11 cellular contexts compared by ENCODE assay signal in the genomic region with DNA sequence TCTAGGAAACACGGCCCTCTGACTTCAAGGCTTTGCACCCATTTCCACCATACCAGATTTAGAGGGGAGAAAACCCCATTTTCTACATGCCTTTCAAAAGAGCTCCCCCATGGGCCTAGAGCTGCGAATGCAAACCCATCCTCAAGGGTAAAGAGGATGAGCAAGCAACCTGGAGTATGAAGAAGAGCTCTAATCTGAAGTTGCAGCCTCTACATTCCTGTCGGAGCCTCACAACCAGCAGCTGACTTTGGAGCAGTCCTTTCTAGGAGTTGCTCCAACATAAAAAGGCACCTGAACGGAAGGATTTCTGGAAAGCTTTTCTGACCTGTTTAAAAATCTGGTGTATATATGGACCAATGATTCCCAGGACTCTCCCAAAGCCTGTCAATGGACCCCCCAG.
DNase-seq lines count a peak whose midpoint lies in the region; ATAC-seq and TF ChIP-seq lines count a peak whose summit lies in the region.
"Had no signal": no experiment of that assay in that cellular context is flagged by ENCODE, and none has a peak within 500 bp of the region (broad histone marks: within the 10 kb centered on the region; RNA-seq: fewer than 3 reads in every experiment).

No MANE protein-coding gene starts in this region.

- H3F3A ChIP-seq in Loucy (ENCODE audit: low read depth) (0 out of 2 replicates have a peak, but pooled peaks cover 4% of the 10 kb centered on the region), neural cell (ENCODE audit: insufficient read depth, low read length, poor library complexity, severe bottlenecking) (no peaks in the 10 kb centered on the region)

- no peak for DNase-seq in T-helper 2 cell treated with Interferon-gamma antibody and Interleukin-4, amounts not matched to agents 5 μg/mL and 100 μg/mL, for 36 hours (ENCODE audit: low spot score)
- DNase-seq in T-helper 2 cell: no peak
- DNase-seq in activated effector memory CD4-positive, alpha-beta T cell treated with anti-CD3 and anti-CD28 coated beads, Interleukin-2, amount 50 U/mL, for 16 hours: no peak
- DNase-seq in stimulated activated naive B cell treated with anti-CD40 and anti-IgM and Interleukin-4, amounts not matched to agents 10 μg/mL and 1 μg/mL and 100 μg/mL, for 72 hours: no peak
- DNase-seq: adrenal gland, OCI-M1 had no signal

- no peak for TF ChIP-seq RAD21 in neural cell (conservative IDR thresholded peaks at IDR 0.05)

- no peaks in the 10 kb centered on the region for H3K9me3 Mint-ChIP-seq in T-helper 2 cell treated with Interferon-gamma antibody and Interleukin-4, amounts not matched to agents 5 μg/mL and 100 μg/mL, for 36 hours
- no peaks in the 10 kb centered on the region for H3K9me3 Mint-ChIP-seq in stimulated activated naive B cell treated with anti-CD40 and anti-IgM and Interleukin-4, amounts not matched to agents 10 μg/mL and 1 μg/mL and 100 μg/mL, for 72 hours

- H3K36me3 ChIP-seq in Loucy (ENCODE audit: insufficient read depth, low read length) (peaks cover 35% of the 10 kb centered on the region; the same call in 1 of the 2 replicates), neural cell (ENCODE audit: insufficient read depth, low read length) (no peaks in the 10 kb centered on the region)

- no peak for ATAC-seq in HG02981 (IDR thresholded peaks at IDR 0.05; ENCODE audit: unreplicated experiment)
- no peak for ATAC-seq in stimulated activated naive B cell treated with anti-CD40 and anti-IgM and Interleukin-4, amounts not matched to agents 10 μg/mL and 1 μg/mL and 100 μg/mL, for 72 hours (replicated peaks)

- H2AFZ ChIP-seq in Loucy (ENCODE audit: low read length) (no peak overlapping the region), neural cell (ENCODE audit: low read depth, low read length) (no peak overlapping the region)

- peaks cover 28% of the 10 kb centered on the region for H3K36me3 Mint-ChIP-seq in T-helper 2 cell treated with Interferon-gamma antibody and Interleukin-4, amounts not matched to agents 5 μg/mL and 100 μg/mL, for 36 hours (ENCODE audit: low read depth)
- peaks cover 28 to 52% of the 10 kb centered on the region in 2 donors for H3K36me3 Mint-ChIP-seq in stimulated activated naive B cell treated with anti-CD40 and anti-IgM and Interleukin-4, amounts not matched to agents 10 μg/mL and 1 μg/mL and 100 μg/mL, for 72 hours

- TF ChIP-seq CTCF in Loucy (conservative IDR thresholded peaks at IDR 0.05; ENCODE audit: low read length) (no peak), neural cell (IDR thresholded peaks at IDR 0.05; ENCODE audit: poor library complexity, severe bottlenecking) (no peak)

- H4K20me1 ChIP-seq in Loucy (ENCODE audit: insufficient read depth, low read length, poor library complexity, severe bottlenecking): peaks cover 26% of the 10 kb centered on the region
- no peaks in the 10 kb centered on the region for H4K20me1 ChIP-seq in neural cell (ENCODE audit: insufficient read depth)

- H3K4me1 ChIP-seq in Loucy (ENCODE audit: insufficient read depth, low read length, poor library complexity, severe bottlenecking): peaks cover 23% of the 10 kb centered on the region

- H3K79me2 ChIP-seq in Loucy (ENCODE audit: insufficient read depth, low read length): peaks cover 67% of the 10 kb centered on the region
- peaks cover 28% of the 10 kb centered on the region for H3K79me2 ChIP-seq in neural cell (replicated peaks; ENCODE audit: insufficient read depth, low read length)

- H3K4me2 ChIP-seq in Loucy (ENCODE audit: low read depth, low read length, poor library complexity, severe bottlenecking) (peak overlapping the region; percentile 83), neural cell (ENCODE audit: low read length) (peak overlapping the region; percentile 70)

- H3K4me1 Mint-ChIP-seq in T-helper 2 cell treated with Interferon-gamma antibody and Interleukin-4, amounts not matched to agents 5 μg/mL and 100 μg/mL, for 36 hours (ENCODE audit: low read depth): peaks cover 9% of the 10 kb centered on the region
- H3K4me1 Mint-ChIP-seq in stimulated activated naive B cell treated with anti-CD40 and anti-IgM and Interleukin-4, amounts not matched to agents 10 μg/mL and 1 μg/mL and 100 μg/mL, for 72 hours: peaks cover 28 to 39% of the 10 kb centered on the region in 2 donors

- peak overlapping the region; percentile 100 for H3K9ac ChIP-seq in Loucy (ENCODE audit: low read depth, low read length, poor library complexity, severe bottlenecking)
- peak overlapping the region; percentile 93 for H3K9ac ChIP-seq in neural cell (ENCODE audit: low read length)

- no peak for TF ChIP-seq EP300 in neural cell (conservative IDR thresholded peaks at IDR 0.05; ENCODE audit: poor library complexity, severe bottlenecking)

- peak overlapping the region; percentile 26 for H3K4me3 Mint-ChIP-seq in T-helper 2 cell treated with Interferon-gamma antibody and Interleukin-4, amounts not matched to agents 5 μg/mL and 100 μg/mL, for 36 hours
- no peak overlapping the region for H3K4me3 Mint-ChIP-seq in stimulated activated naive B cell treated with anti-CD40 and anti-IgM and Interleukin-4, amounts not matched to agents 10 μg/mL and 1 μg/mL and 100 μg/mL, for 72 hours

- H3K27me3 ChIP-seq in Loucy (ENCODE audit: insufficient read depth, low read length, poor library complexity, severe bottlenecking): no peaks in the 10 kb centered on the region
- H3K27me3 ChIP-seq in neural cell (ENCODE audit: insufficient read depth, low read depth, low read length): no peaks in the 10 kb centered on the region
- H3K27me3 ChIP-seq: adrenal gland had no signal

- H3K27ac ChIP-seq in cingulate gyrus (ENCODE audit: low read depth, low read length) (peak overlapping the region; percentile 75), neural cell (ENCODE audit: low read length) (peak overlapping the region; percentile 93)
- H3K27ac ChIP-seq: 22Rv1 had no signal

- H3K9me2 ChIP-seq in Loucy (replicated peaks; ENCODE audit: low read depth, low read length): no peaks in the 10 kb centered on the region
- H3K9me2 ChIP-seq in neural cell (ENCODE audit: insufficient read depth, low read length): no peaks in the 10 kb centered on the region

- H3K27ac Mint-ChIP-seq in T-helper 2 cell treated with Interferon-gamma antibody and Interleukin-4, amounts not matched to agents 5 μg/mL and 100 μg/mL, for 36 hours: no peak overlapping the region
- no peak overlapping the region for H3K27ac Mint-ChIP-seq in stimulated activated naive B cell treated with anti-CD40 and anti-IgM and Interleukin-4, amounts not matched to agents 10 μg/mL and 1 μg/mL and 100 μg/mL, for 72 hours

- H3K9me3 ChIP-seq in Loucy (ENCODE audit: insufficient read depth, low read depth, low read length) (no peaks in the 10 kb centered on the region), neural cell (ENCODE audit: low read length) (no peaks in the 10 kb centered on the region)
- H3K9me3 ChIP-seq: adrenal gland had no signal

- H3K4me3 ChIP-seq in Loucy (ENCODE audit: low read length, poor library complexity, severe bottlenecking) (peak overlapping the region; percentile 99), neural cell (ENCODE audit: low read length) (peak overlapping the region; percentile 88)
- H3K4me3 ChIP-seq: adrenal gland had no signal

- no peaks in the 10 kb centered on the region for H3K27me3 Mint-ChIP-seq in T-helper 2 cell treated with Interferon-gamma antibody and Interleukin-4, amounts not matched to agents 5 μg/mL and 100 μg/mL, for 36 hours (ENCODE audit: low read depth)
- H3K27me3 Mint-ChIP-seq in stimulated activated naive B cell treated with anti-CD40 and anti-IgM and Interleukin-4, amounts not matched to agents 10 μg/mL and 1 μg/mL and 100 μg/mL, for 72 hours: no peaks in the 10 kb centered on the region

TF ChIP-seq in neural cell, 6 proteins besides CTCF, POLR2A, EP300 and RAD21:
- no peak for TF ChIP-seq SMC3 (conservative IDR thresholded peaks at IDR 0.05; ENCODE audit: poor library complexity)
- no peak for TF ChIP-seq MXI1 (conservative IDR thresholded peaks at IDR 0.05; ENCODE audit: poor library complexity, severe bottlenecking)
- TF ChIP-seq POLR2AphosphoS5 (IDR thresholded peaks at IDR 0.05): no peak
- no peak for TF ChIP-seq TAF1 (IDR thresholded peaks at IDR 0.05; ENCODE audit: low read depth)
- TF ChIP-seq, protein P1, sequence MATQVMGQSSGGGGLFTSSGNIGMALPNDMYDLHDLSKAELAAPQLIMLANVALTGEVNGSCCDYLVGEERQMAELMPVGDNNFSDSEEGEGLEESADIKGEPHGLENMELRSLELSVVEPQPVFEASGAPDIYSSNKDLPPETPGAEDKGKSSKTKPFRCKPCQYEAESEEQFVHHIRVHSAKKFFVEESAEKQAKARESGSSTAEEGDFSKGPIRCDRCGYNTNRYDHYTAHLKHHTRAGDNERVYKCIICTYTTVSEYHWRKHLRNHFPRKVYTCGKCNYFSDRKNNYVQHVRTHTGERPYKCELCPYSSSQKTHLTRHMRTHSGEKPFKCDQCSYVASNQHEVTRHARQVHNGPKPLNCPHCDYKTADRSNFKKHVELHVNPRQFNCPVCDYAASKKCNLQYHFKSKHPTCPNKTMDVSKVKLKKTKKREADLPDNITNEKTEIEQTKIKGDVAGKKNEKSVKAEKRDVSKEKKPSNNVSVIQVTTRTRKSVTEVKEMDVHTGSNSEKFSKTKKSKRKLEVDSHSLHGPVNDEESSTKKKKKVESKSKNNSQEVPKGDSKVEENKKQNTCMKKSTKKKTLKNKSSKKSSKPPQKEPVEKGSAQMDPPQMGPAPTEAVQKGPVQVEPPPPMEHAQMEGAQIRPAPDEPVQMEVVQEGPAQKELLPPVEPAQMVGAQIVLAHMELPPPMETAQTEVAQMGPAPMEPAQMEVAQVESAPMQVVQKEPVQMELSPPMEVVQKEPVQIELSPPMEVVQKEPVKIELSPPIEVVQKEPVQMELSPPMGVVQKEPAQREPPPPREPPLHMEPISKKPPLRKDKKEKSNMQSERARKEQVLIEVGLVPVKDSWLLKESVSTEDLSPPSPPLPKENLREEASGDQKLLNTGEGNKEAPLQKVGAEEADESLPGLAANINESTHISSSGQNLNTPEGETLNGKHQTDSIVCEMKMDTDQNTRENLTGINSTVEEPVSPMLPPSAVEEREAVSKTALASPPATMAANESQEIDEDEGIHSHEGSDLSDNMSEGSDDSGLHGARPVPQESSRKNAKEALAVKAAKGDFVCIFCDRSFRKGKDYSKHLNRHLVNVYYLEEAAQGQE (IDR thresholded peaks at IDR 0.05; ENCODE audit: borderline replicate concordance): no peak
- TF ChIP-seq EZH2 (IDR thresholded peaks at IDR 0.05; ENCODE audit: borderline replicate concordance, insufficient read depth, low read length, poor library complexity, severe bottlenecking): no peak
